1 cellular context compared by ENCODE assay signal in the genomic region with DNA sequence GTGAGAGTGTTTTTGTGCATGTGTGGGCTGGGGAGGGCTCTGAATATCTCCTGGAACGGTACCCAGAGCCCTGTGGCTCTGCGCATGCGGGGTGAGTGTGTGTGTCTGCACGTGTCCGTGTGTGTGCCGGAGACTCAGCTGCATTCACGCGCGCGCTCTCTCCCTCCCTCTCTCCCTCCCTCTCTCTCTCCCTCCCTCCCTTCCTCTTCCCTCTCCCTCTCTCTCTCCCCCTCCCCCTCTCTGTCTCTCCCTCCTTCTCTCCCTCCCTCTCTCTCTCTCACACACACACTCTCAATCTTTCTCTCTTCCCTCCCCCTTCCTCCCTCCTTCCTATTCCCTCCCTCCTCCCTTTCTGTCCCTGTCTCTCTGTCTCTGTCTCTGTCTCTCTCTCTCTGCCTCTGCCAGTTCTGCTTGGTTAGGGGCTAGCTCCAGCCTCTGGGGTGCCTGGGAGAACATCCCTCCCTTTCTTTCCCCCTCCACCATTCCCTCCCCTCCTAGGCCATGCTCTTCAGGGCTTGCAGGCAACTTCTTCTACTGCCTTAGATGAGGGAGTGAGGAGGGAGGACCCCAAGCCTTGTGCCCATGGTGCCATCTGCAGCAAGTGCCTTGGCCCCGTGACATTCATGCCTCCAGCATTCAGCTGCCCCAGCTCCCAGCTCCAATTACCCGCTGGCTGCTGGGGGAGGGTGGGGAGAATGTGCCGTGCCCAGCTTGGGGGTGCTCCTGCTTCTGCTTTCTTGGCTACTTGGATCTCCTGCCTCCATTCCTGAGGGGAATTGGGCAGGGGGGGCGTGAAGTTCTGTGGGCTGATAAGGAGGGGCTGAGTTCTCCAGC.
TF ChIP-seq lines count a peak whose summit lies in the region.

No MANE protein-coding gene starts in this region.

TF ChIP-seq in K562, 482 proteins besides CTCF, POLR2A, EP300 and RAD21 (continued from another document and continues in another):
- TF ChIP-seq, protein P1, sequence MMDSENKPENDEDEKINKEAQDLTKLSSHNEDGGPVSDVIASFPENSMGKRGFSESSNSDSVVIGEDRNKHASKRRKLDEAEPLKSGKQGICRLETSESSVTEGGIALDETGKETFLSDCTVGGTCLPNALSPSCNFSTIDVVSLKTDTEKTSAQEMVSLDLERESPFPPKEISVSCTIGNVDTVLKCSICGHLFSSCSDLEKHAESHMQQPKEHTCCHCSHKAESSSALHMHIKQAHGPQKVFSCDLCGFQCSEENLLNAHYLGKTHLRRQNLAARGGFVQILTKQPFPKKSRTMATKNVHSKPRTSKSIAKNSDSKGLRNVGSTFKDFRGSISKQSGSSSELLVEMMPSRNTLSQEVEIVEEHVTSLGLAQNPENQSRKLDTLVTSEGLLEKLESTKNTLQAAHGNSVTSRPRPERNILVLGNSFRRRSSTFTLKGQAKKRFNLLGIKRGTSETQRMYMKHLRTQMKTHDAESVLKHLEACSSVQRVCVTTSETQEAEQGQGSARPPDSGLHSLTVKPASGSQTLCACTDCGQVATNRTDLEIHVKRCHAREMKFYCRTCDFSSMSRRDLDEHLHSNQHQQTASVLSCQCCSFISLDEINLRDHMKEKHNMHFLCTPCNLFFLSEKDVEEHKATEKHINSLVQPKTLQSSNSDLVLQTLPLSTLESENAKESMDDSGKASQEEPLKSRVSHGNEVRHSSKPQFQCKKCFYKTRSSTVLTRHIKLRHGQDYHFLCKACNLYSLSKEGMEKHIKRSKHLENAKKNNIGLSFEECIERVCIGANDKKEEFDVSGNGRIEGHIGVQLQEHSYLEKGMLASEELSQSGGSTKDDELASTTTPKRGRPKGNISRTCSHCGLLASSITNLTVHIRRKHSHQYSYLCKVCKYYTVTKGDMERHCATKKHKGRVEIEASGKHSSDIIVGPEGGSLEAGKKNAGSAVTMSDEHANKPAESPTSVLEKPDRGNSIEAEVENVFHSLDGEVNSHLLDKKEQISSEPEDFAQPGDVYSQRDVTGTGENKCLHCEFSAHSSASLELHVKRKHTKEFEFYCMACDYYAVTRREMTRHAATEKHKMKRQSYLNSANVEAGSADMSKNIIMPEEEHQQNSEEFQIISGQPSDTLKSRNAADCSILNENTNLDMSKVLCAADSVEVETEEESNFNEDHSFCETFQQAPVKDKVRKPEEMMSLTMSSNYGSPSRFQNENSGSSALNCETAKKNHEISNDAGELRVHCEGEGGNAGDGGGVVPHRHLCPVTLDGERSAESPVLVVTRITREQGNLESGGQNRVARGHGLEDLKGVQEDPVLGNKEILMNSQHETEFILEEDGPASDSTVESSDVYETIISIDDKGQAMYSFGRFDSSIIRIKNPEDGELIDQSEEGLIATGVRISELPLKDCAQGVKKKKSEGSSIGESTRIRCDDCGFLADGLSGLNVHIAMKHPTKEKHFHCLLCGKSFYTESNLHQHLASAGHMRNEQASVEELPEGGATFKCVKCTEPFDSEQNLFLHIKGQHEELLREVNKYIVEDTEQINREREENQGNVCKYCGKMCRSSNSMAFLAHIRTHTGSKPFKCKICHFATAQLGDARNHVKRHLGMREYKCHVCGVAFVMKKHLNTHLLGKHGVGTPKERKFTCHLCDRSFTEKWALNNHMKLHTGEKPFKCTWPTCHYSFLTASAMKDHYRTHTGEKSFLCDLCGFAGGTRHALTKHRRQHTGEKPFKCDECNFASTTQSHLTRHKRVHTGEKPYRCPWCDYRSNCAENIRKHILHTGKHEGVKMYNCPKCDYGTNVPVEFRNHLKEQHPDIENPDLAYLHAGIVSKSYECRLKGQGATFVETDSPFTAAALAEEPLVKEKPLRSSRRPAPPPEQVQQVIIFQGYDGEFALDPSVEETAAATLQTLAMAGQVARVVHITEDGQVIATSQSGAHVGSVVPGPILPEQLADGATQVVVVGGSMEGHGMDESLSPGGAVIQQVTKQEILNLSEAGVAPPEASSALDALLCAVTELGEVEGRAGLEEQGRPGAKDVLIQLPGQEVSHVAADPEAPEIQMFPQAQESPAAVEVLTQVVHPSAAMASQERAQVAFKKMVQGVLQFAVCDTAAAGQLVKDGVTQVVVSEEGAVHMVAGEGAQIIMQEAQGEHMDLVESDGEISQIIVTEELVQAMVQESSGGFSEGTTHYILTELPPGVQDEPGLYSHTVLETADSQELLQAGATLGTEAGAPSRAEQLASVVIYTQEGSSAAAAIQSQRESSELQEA (IDR thresholded peaks at IDR 0.05; ENCODE audit: low read depth): no peak
- TF ChIP-seq CBX2 (IDR thresholded peaks at IDR 0.05; ENCODE audit: insufficient read depth, low read length, poor library complexity, severe bottlenecking): no peak
- peak; percentile 85 for TF ChIP-seq DPF2 (IDR thresholded peaks at IDR 0.05)
- TF ChIP-seq, protein P2, sequence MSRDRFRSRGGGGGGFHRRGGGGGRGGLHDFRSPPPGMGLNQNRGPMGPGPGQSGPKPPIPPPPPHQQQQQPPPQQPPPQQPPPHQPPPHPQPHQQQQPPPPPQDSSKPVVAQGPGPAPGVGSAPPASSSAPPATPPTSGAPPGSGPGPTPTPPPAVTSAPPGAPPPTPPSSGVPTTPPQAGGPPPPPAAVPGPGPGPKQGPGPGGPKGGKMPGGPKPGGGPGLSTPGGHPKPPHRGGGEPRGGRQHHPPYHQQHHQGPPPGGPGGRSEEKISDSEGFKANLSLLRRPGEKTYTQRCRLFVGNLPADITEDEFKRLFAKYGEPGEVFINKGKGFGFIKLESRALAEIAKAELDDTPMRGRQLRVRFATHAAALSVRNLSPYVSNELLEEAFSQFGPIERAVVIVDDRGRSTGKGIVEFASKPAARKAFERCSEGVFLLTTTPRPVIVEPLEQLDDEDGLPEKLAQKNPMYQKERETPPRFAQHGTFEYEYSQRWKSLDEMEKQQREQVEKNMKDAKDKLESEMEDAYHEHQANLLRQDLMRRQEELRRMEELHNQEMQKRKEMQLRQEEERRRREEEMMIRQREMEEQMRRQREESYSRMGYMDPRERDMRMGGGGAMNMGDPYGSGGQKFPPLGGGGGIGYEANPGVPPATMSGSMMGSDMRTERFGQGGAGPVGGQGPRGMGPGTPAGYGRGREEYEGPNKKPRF (IDR thresholded peaks at IDR 0.05; ENCODE audit: low read depth, low read length): no peak
- TF ChIP-seq MYC (IDR thresholded peaks at IDR 0.05; ENCODE audit: low read depth, low read length): peak; percentile 84
- no peak for TF ChIP-seq MYC (CRISPR knock-in tag; IDR thresholded peaks at IDR 0.05; ENCODE audit: borderline replicate concordance, low read depth)
- no peak for TF ChIP-seq RBM22 (IDR thresholded peaks at IDR 0.05; ENCODE audit: low read depth, low read length, poor library complexity, severe bottlenecking)
- TF ChIP-seq HDAC2 (IDR thresholded peaks at IDR 0.05): peak; percentile 84
- TF ChIP-seq EHMT2 (IDR thresholded peaks at IDR 0.05): peak; percentile 60; the same call in 1 of the 2 replicates
- no peak for TF ChIP-seq ETS2 (tag; IDR thresholded peaks at IDR 0.05; ENCODE audit: borderline replicate concordance, poor library complexity, severe bottlenecking)
- no peak for TF ChIP-seq ZNF445 (CRISPR knock-in tag; IDR thresholded peaks at IDR 0.05; ENCODE audit: low read depth)
- TF ChIP-seq, protein P3, sequence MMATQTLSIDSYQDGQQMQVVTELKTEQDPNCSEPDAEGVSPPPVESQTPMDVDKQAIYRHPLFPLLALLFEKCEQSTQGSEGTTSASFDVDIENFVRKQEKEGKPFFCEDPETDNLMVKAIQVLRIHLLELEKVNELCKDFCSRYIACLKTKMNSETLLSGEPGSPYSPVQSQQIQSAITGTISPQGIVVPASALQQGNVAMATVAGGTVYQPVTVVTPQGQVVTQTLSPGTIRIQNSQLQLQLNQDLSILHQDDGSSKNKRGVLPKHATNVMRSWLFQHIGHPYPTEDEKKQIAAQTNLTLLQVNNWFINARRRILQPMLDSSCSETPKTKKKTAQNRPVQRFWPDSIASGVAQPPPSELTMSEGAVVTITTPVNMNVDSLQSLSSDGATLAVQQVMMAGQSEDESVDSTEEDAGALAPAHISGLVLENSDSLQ (IDR thresholded peaks at IDR 0.05): peak; percentile 49
- no peak for TF ChIP-seq KLF16 (IDR thresholded peaks at IDR 0.05)
- TF ChIP-seq, protein P4, sequence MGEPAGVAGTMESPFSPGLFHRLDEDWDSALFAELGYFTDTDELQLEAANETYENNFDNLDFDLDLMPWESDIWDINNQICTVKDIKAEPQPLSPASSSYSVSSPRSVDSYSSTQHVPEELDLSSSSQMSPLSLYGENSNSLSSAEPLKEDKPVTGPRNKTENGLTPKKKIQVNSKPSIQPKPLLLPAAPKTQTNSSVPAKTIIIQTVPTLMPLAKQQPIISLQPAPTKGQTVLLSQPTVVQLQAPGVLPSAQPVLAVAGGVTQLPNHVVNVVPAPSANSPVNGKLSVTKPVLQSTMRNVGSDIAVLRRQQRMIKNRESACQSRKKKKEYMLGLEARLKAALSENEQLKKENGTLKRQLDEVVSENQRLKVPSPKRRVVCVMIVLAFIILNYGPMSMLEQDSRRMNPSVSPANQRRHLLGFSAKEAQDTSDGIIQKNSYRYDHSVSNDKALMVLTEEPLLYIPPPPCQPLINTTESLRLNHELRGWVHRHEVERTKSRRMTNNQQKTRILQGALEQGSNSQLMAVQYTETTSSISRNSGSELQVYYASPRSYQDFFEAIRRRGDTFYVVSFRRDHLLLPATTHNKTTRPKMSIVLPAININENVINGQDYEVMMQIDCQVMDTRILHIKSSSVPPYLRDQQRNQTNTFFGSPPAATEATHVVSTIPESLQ (CRISPR knock-in tag; IDR thresholded peaks at IDR 0.05): no peak
- no peak for TF ChIP-seq CCNT2 (IDR thresholded peaks at IDR 0.05; ENCODE audit: borderline replicate concordance, extremely low read depth, insufficient read length, low read depth, low read length)
- TF ChIP-seq PCBP1 (IDR thresholded peaks at IDR 0.05; ENCODE audit: low read depth, low read length, poor library complexity, severe bottlenecking): peak; percentile 93
- TF ChIP-seq ZNF217 (CRISPR knock-in tag; IDR thresholded peaks at IDR 0.05): no peak
- TF ChIP-seq, protein P5, sequence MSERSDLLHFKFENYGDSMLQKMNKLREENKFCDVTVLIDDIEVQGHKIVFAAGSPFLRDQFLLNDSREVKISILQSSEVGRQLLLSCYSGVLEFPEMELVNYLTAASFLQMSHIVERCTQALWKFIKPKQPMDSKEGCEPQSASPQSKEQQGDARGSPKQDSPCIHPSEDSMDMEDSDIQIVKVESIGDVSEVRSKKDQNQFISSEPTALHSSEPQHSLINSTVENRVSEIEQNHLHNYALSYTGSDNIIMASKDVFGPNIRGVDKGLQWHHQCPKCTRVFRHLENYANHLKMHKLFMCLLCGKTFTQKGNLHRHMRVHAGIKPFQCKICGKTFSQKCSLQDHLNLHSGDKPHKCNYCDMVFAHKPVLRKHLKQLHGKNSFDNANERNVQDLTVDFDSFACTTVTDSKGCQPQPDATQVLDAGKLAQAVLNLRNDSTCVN (CRISPR knock-in tag; IDR thresholded peaks at IDR 0.05): 0 out of 2 replicates have a peak, but pooled peaks have one; percentile 72
- TF ChIP-seq IRF2 (CRISPR knock-in tag; IDR thresholded peaks at IDR 0.05): no peak
- TF ChIP-seq MED1 (CRISPR knock-in tag; IDR thresholded peaks at IDR 0.05; ENCODE audit: borderline replicate concordance): no peak
- TF ChIP-seq GTF2F1 (IDR thresholded peaks at IDR 0.05; ENCODE audit: low read depth, low read length): no peak
- no peak for TF ChIP-seq ZNF134 (CRISPR knock-in tag; conservative IDR thresholded peaks at IDR 0.05)
- TF ChIP-seq TFAM (CRISPR knock-in tag; conservative IDR thresholded peaks at IDR 0.05): no peak
- TF ChIP-seq, protein P6, sequence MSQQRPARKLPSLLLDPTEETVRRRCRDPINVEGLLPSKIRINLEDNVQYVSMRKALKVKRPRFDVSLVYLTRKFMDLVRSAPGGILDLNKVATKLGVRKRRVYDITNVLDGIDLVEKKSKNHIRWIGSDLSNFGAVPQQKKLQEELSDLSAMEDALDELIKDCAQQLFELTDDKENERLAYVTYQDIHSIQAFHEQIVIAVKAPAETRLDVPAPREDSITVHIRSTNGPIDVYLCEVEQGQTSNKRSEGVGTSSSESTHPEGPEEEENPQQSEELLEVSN (IDR thresholded peaks at IDR 0.05; ENCODE audit: borderline replicate concordance in 1 of 2, extremely low read depth in 1 of 2, insufficient read depth in 1 of 2, insufficient read length in 1 of 2, low read depth in 1 of 2, low read length in 1 of 2, poor library complexity in 1 of 2, severe bottlenecking in 1 of 2): peak; percentile 85 to 87
- TF ChIP-seq BDP1 (IDR thresholded peaks at IDR 0.05; ENCODE audit: insufficient read depth, insufficient read length): no peak
- TF ChIP-seq ZBTB17 (CRISPR knock-in tag; IDR thresholded peaks at IDR 0.05): no peak
- TF ChIP-seq, protein P7, sequence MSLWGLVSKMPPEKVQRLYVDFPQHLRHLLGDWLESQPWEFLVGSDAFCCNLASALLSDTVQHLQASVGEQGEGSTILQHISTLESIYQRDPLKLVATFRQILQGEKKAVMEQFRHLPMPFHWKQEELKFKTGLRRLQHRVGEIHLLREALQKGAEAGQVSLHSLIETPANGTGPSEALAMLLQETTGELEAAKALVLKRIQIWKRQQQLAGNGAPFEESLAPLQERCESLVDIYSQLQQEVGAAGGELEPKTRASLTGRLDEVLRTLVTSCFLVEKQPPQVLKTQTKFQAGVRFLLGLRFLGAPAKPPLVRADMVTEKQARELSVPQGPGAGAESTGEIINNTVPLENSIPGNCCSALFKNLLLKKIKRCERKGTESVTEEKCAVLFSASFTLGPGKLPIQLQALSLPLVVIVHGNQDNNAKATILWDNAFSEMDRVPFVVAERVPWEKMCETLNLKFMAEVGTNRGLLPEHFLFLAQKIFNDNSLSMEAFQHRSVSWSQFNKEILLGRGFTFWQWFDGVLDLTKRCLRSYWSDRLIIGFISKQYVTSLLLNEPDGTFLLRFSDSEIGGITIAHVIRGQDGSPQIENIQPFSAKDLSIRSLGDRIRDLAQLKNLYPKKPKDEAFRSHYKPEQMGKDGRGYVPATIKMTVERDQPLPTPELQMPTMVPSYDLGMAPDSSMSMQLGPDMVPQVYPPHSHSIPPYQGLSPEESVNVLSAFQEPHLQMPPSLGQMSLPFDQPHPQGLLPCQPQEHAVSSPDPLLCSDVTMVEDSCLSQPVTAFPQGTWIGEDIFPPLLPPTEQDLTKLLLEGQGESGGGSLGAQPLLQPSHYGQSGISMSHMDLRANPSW (CRISPR knock-in tag; IDR thresholded peaks at IDR 0.05): no peak
- no peak for TF ChIP-seq ZNF589 (CRISPR knock-in tag; IDR thresholded peaks at IDR 0.05; ENCODE audit: low read depth)
- TF ChIP-seq, protein P8, sequence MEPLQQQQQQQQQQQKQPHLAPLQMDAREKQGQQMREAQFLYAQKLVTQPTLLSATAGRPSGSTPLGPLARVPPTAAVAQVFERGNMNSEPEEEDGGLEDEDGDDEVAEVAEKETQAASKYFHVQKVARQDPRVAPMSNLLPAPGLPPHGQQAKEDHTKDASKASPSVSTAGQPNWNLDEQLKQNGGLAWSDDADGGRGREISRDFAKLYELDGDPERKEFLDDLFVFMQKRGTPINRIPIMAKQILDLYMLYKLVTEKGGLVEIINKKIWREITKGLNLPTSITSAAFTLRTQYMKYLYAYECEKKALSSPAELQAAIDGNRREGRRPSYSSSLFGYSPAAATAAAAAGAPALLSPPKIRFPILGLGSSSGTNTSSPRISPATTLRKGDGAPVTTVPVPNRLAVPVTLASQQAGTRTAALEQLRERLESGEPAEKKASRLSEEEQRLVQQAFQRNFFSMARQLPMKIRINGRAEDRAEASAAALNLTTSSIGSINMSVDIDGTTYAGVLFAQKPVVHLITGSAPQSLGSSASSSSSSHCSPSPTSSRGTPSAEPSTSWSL (CRISPR knock-in tag; IDR thresholded peaks at IDR 0.05; ENCODE audit: borderline replicate concordance): no peak
- TF ChIP-seq BCL6 (CRISPR knock-in tag; IDR thresholded peaks at IDR 0.05): no peak
